In genomic region chr3:7977245-7978103, GRCh38 we compare ENCODE assay signal across 12 cellular contexts.
DNase-seq lines count a peak whose midpoint lies in the region; ATAC-seq and TF ChIP-seq lines count a peak whose summit lies in the region.
"Had no signal": no experiment of that assay in that cellular context is flagged by ENCODE, and none has a peak within 500 bp of the region (broad histone marks: within the 10 kb centered on the region; RNA-seq: fewer than 3 reads in every experiment).

No MANE protein-coding gene starts in this region.

- no peak for TF ChIP-seq CTCF in chondrocyte (IDR thresholded peaks at IDR 0.05)
- TF ChIP-seq CTCF in colonic mucosa (IDR thresholded peaks at IDR 0.05), result no peak
- no peak for TF ChIP-seq CTCF in CD8-positive, alpha-beta T cell (IDR thresholded peaks at IDR 0.05)

- no peaks in the 10 kb centered on the region for H3K9me3 Mint-ChIP-seq in chondrocyte (ENCODE audit: low read depth)
- no peaks in the 10 kb centered on the region for H3K9me3 Mint-ChIP-seq in CD8-positive, alpha-beta T cell

- H3K27me3 Mint-ChIP-seq in chondrocyte (ENCODE audit: low read depth), result no peaks in the 10 kb centered on the region
- H3K27me3 Mint-ChIP-seq in CD8-positive, alpha-beta T cell (ENCODE audit: low read depth), result no peaks in the 10 kb centered on the region
- H3K27me3 Mint-ChIP-seq: activated CD4-positive, alpha-beta T cell treated with anti-CD3 and anti-CD28 coated beads for 36 hours; naive B cell had no signal

- no peaks in the 10 kb centered on the region for H3K36me3 Mint-ChIP-seq in chondrocyte (ENCODE audit: low read depth)
- no peaks in the 10 kb centered on the region for H3K36me3 Mint-ChIP-seq in CD8-positive, alpha-beta T cell
- H3K36me3 Mint-ChIP-seq: naive B cell had no signal

- CTCF ChIA-PET in CD8-positive, alpha-beta T cell (lab: Charles Lee), result no interaction called here

- no peaks in the 10 kb centered on the region for H3K9me3 ChIP-seq in colonic mucosa
- no peaks in the 10 kb centered on the region for H3K9me3 ChIP-seq in CD8-positive, alpha-beta T cell (ENCODE audit: low read length)

- H3K4me1 ChIP-seq in colonic mucosa, result no peaks in the 10 kb centered on the region
- no peaks in the 10 kb centered on the region for H3K4me1 ChIP-seq in CD8-positive, alpha-beta T cell (ENCODE audit: insufficient read depth, low read length)

- no peak overlapping the region for H3K4me3 ChIP-seq in colonic mucosa
- no peak overlapping the region for H3K4me3 ChIP-seq in CD8-positive, alpha-beta T cell (ENCODE audit: low read depth, low read length)

- POLR2A ChIA-PET in CD8-positive, alpha-beta T cell (lab: Charles Lee), result no interaction called here

- peak overlapping the region; percentile 28 for H3K27ac Mint-ChIP-seq in chondrocyte (ENCODE audit: unreplicated experiment)
- H3K27ac Mint-ChIP-seq in CD8-positive, alpha-beta T cell, result no peak overlapping the region
- H3K27ac Mint-ChIP-seq: activated CD4-positive, alpha-beta T cell treated with anti-CD3 and anti-CD28 coated beads for 36 hours; naive B cell had no signal

- H3K9ac ChIP-seq in colonic mucosa (ENCODE audit: low read depth in 2 of 2, low read length in 2 of 2), result no peak overlapping the region

- H3K27ac ChIP-seq in colonic mucosa, result no peak overlapping the region
- no peak overlapping the region for H3K27ac ChIP-seq in CD8-positive, alpha-beta T cell (ENCODE audit: low read depth, low read length)

- intact Hi-C loops in colonic mucosa (cut with DNase I), result no loop called here
- intact Hi-C loops in CD8-positive, alpha-beta T cell (cut with DNase I, micrococcal nuclease), result no loop called here

- peak; percentile 15 for DNase-seq in NCI-H1048 (lab: John Stamatoyannopoulos, UW)
- DNase-seq in chondrocyte (ENCODE audit: low spot score), result no peak
- DNase-seq in non-pigmented ciliary epithelial cell (ENCODE audit: low read depth), result peak; percentile 3
- DNase-seq in colonic mucosa, result no peak
- no peak for DNase-seq in CD8-positive, alpha-beta T cell
- no peak for DNase-seq in activated naive CD4-positive, alpha-beta T cell (lab: John Stamatoyannopoulos, UW)
- DNase-seq: activated CD4-positive, alpha-beta T cell treated with anti-CD3 and anti-CD28 coated beads for 36 hours; GF-D8; naive B cell; NCI-H446 had no signal

- H3K4me1 Mint-ChIP-seq in chondrocyte (ENCODE audit: low read depth), result peaks cover 18% of the 10 kb centered on the region
- H3K4me1 Mint-ChIP-seq in CD8-positive, alpha-beta T cell (ENCODE audit: low read depth), result no peaks in the 10 kb centered on the region
- H3K4me1 Mint-ChIP-seq: activated CD4-positive, alpha-beta T cell treated with anti-CD3 and anti-CD28 coated beads for 36 hours; naive B cell had no signal

- ATAC-seq in GM19023 (IDR thresholded peaks at IDR 0.05; ENCODE audit: unreplicated experiment), result peak; percentile 60
- no peak for ATAC-seq in CD8-positive, alpha-beta T cell
- ATAC-seq in GM19395 (IDR thresholded peaks at IDR 0.05; ENCODE audit: unreplicated experiment), result no peak
- ATAC-seq: activated CD4-positive, alpha-beta T cell treated with anti-CD3 and anti-CD28 coated beads for 36 hours had no signal

- peak overlapping the region; percentile 44 for H3K4me3 Mint-ChIP-seq in chondrocyte (ENCODE audit: unreplicated experiment)
- no peak overlapping the region for H3K4me3 Mint-ChIP-seq in CD8-positive, alpha-beta T cell
- H3K4me3 Mint-ChIP-seq: activated CD4-positive, alpha-beta T cell treated with anti-CD3 and anti-CD28 coated beads for 36 hours; naive B cell had no signal

- no peaks in the 10 kb centered on the region for H3K36me3 ChIP-seq in colonic mucosa
- no peaks in the 10 kb centered on the region for H3K36me3 ChIP-seq in CD8-positive, alpha-beta T cell (ENCODE audit: insufficient read depth, low read length)

- no peaks in the 10 kb centered on the region for H3K27me3 ChIP-seq in colonic mucosa
- H3K27me3 ChIP-seq in CD8-positive, alpha-beta T cell (ENCODE audit: insufficient read depth, low read length), result no peaks in the 10 kb centered on the region

Comparison
In these comparisons a context has a peak if more than half of its experiments do, and no peak if none do; other contexts are left out.
1. DNase-seq: peak in NCI-H1048 (single experiment) and non-pigmented ciliary epithelial cell (single experiment); none in chondrocyte (single experiment), colonic mucosa (single experiment), CD8-positive, alpha-beta T cell (0 of 7) and activated naive CD4-positive, alpha-beta T cell (0 of 4).